Comparison of ENCODE assay signal across 2 cellular contexts in genomic region chr5:174764309-174764708, GRCh38.
TF ChIP-seq lines count a peak whose summit lies in the region.

No MANE protein-coding gene starts in this region.

TF ChIP-seq in K562, 482 proteins besides CTCF, POLR2A, EP300 and RAD21:
- TF ChIP-seq ZNF395 (CRISPR knock-in tag; IDR thresholded peaks at IDR 0.05) (no peak), MAFK (IDR thresholded peaks at IDR 0.05; ENCODE audit: low read length) (no peak), ATF1 (CRISPR knock-in tag; IDR thresholded peaks at IDR 0.05) (no peak), ATF1 (tag; IDR thresholded peaks at IDR 0.05) (peak; percentile 54; the same call in 1 of the 2 replicates), ZNF140 (CRISPR knock-in tag; IDR thresholded peaks at IDR 0.05) (no peak)

TF ChIP-seq in HepG2, 621 proteins besides CTCF, POLR2A, EP300 and RAD21:
- TF ChIP-seq BORCS8-MEF2B (CRISPR knock-in tag; IDR thresholded peaks at IDR 0.05): no peak
- TF ChIP-seq SSRP1 (CRISPR knock-in tag; IDR thresholded peaks at IDR 0.05): no peak
- no peak for TF ChIP-seq REPIN1 (CRISPR knock-in tag; IDR thresholded peaks at IDR 0.05; ENCODE audit: borderline replicate concordance, low read depth)
- TF ChIP-seq ZNF350 (CRISPR knock-in tag; IDR thresholded peaks at IDR 0.05; ENCODE audit: borderline replicate concordance, low read depth): no peak
- no peak for TF ChIP-seq ZSCAN22 (CRISPR knock-in tag; IDR thresholded peaks at IDR 0.05)
- no peak for TF ChIP-seq ZFP91 (CRISPR knock-in tag; IDR thresholded peaks at IDR 0.05; ENCODE audit: borderline replicate concordance)
- TF ChIP-seq SIX1 (CRISPR knock-in tag; IDR thresholded peaks at IDR 0.05; ENCODE audit: borderline replicate concordance): no peak
- TF ChIP-seq CREB1 (IDR thresholded peaks at IDR 0.05): peak; percentile 97
- TF ChIP-seq CREB1 (CRISPR knock-in tag; IDR thresholded peaks at IDR 0.05): no peak
